In the genomic region with DNA sequence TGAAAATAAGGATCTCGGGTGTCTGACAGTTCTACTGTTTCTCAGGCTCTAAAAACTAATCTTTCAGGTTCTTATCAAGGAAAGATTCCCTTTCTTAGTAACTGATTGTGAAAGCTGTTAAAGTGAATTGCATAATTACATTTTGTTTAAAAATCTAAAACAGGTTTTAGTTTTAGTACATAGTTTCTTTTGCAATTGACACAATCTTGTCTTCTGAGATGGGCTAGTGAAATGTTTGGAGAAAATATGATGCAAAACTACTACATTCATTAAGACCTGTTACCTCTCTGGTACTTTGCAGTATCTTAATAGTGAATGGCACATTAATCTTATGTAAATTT, we compare ENCODE assay signal across 9 cellular contexts.
DNase-seq lines count a peak whose midpoint lies in the region; ATAC-seq and TF ChIP-seq lines count a peak whose summit lies in the region.
"Had no signal": no experiment of that assay in that cellular context is flagged by ENCODE, and none has a peak within 500 bp of the region (broad histone marks: within the 10 kb centered on the region; RNA-seq: fewer than 3 reads in every experiment).

No MANE protein-coding gene starts in this region.

- peaks cover 2% of the 10 kb centered on the region for H3K27me3 Mint-ChIP-seq in GM23338 (ENCODE audit: insufficient read depth, low read depth, poor library complexity)
- no peaks in the 10 kb centered on the region for H3K27me3 Mint-ChIP-seq in activated CD8-positive, alpha-beta T cell treated with anti-CD3 and anti-CD28 coated beads, Interleukin-2, amount 10 ng/mL, durations not matched to agents 7 days and 5 days (ENCODE audit: low read depth)

- H3K4me1 Mint-ChIP-seq in GM23338, result peaks cover 44% of the 10 kb centered on the region
- H3K4me1 Mint-ChIP-seq in activated CD8-positive, alpha-beta T cell treated with anti-CD3 and anti-CD28 coated beads, Interleukin-2, amount 10 ng/mL, durations not matched to agents 7 days and 5 days (ENCODE audit: low read depth), result peaks cover 67% of the 10 kb centered on the region

- TF ChIP-seq CTCF in DOHH2 (IDR thresholded peaks at IDR 0.05; ENCODE audit: low read depth, low read length, poor library complexity, severe bottlenecking) (no peak), GM23338 (conservative IDR thresholded peaks at IDR 0.05; ENCODE audit: low read depth in 2 of 2) (no peak)

- H3K27me3 ChIP-seq in DOHH2 (ENCODE audit: control insufficient read depth, low read length) (peaks cover 49% of the 10 kb centered on the region), GM23338 (ENCODE audit: insufficient read depth) (no peaks in the 10 kb centered on the region), muscle layer of colon (ENCODE audit: control insufficient read depth in 1 of 2, insufficient read depth in 2 of 2, low read length in 2 of 2) (no peaks in the 10 kb centered on the region)

- peaks cover 2% of the 10 kb centered on the region; the same call in 1 of the 2 replicates for H3F3A ChIP-seq in DOHH2 (ENCODE audit: control insufficient read depth, insufficient read depth)
- H3F3A ChIP-seq in GM23338 (replicated peaks; ENCODE audit: low read depth), result no peaks in the 10 kb centered on the region

- peaks cover 16% of the 10 kb centered on the region for H3K4me1 ChIP-seq in DOHH2 (ENCODE audit: control insufficient read depth, low read length)
- H3K4me1 ChIP-seq in GM23338 (ENCODE audit: insufficient read depth), result peaks cover 41% of the 10 kb centered on the region
- H3K4me1 ChIP-seq in muscle layer of colon (ENCODE audit: insufficient read depth, low read length), result peaks cover 30% of the 10 kb centered on the region

- H3K4me3 Mint-ChIP-seq in GM23338, result peak overlapping the region; percentile 68
- H3K4me3 Mint-ChIP-seq in activated CD8-positive, alpha-beta T cell treated with anti-CD3 and anti-CD28 coated beads, Interleukin-2, amount 10 ng/mL, durations not matched to agents 7 days and 5 days, result peak overlapping the region; percentile 81

- H3K9me3 ChIP-seq in DOHH2 (ENCODE audit: control insufficient read depth, insufficient read depth, low read length) (no peaks in the 10 kb centered on the region), muscle layer of colon (ENCODE audit: low read length) (no peaks in the 10 kb centered on the region)

- no peaks in the 10 kb centered on the region for H3K9me3 Mint-ChIP-seq in GM23338
- H3K9me3 Mint-ChIP-seq in activated CD8-positive, alpha-beta T cell treated with anti-CD3 and anti-CD28 coated beads, Interleukin-2, amount 10 ng/mL, durations not matched to agents 7 days and 5 days (ENCODE audit: insufficient read depth), result no peaks in the 10 kb centered on the region

- H2AFZ ChIP-seq in GM23338, result no peak overlapping the region

- CTCF ChIA-PET in activated CD8-positive, alpha-beta T cell treated with anti-CD3 and anti-CD28 coated beads, Interleukin-2, amount 10 ng/mL, durations not matched to agents 7 days and 5 days (lab: Charles Lee), result interaction anchor here (0.7 to 5.0 kb wide), 12 partner anchors 11 to 447 kb away, joined by 3 to 31 read pairs (median 5); no protein-coding TSS in a partner anchor

- H3K4me3 ChIP-seq in DOHH2 (ENCODE audit: low read length) (peak overlapping the region; percentile 43; the same call in 1 of the 2 replicates), GM23338 (peak overlapping the region; percentile 40), muscle layer of colon (ENCODE audit: low read depth in 1 of 2, low read length in 2 of 2) (peak overlapping the region; percentile 38 to 47)

- DNase-seq in GM23338 (ENCODE audit: low spot score) (no peak), DMS79 treated with DMSO at 0.1 percent for 48 hours (lab: John Stamatoyannopoulos, UW) (no peak), AML-193 (lab: John Stamatoyannopoulos, UW) (no peak)
- no peak for DNase-seq in activated CD8-positive, alpha-beta T cell treated with anti-CD3 and anti-CD28 coated beads, Interleukin-2, amount 10 ng/mL, durations not matched to agents 7 days and 5 days
- DNase-seq in stimulated activated naive CD4-positive, alpha-beta T cell (lab: John Stamatoyannopoulos, UW), result no peak

- H3K9me2 ChIP-seq in DOHH2 (replicated peaks; ENCODE audit: control insufficient read depth, low read length) (no peaks in the 10 kb centered on the region), GM23338 (ENCODE audit: insufficient read depth) (no peaks in the 10 kb centered on the region)

- H3K27ac ChIP-seq in DOHH2 (ENCODE audit: low read depth, low read length) (no peak overlapping the region), GM23338 (ENCODE audit: low read depth) (peak overlapping the region; percentile 79), muscle layer of colon (ENCODE audit: low read depth, low read length) (no peak overlapping the region)
- H3K27ac ChIP-seq: RWPE1 had no signal

- H3K79me2 ChIP-seq in DOHH2 (ENCODE audit: control insufficient read depth, low read length) (no peaks in the 10 kb centered on the region), GM23338 (replicated peaks; ENCODE audit: insufficient read depth) (peaks cover 41% of the 10 kb centered on the region)

- H3K27ac Mint-ChIP-seq in GM23338, result peak overlapping the region; percentile 87; the same call in 1 of the 2 replicates
- H3K27ac Mint-ChIP-seq in activated CD8-positive, alpha-beta T cell treated with anti-CD3 and anti-CD28 coated beads, Interleukin-2, amount 10 ng/mL, durations not matched to agents 7 days and 5 days, result peak overlapping the region; percentile 96

- peaks cover 10% of the 10 kb centered on the region; the same call in 2 of the 3 replicates for H3K36me3 Mint-ChIP-seq in GM23338 (ENCODE audit: low read depth)
- H3K36me3 Mint-ChIP-seq in activated CD8-positive, alpha-beta T cell treated with anti-CD3 and anti-CD28 coated beads, Interleukin-2, amount 10 ng/mL, durations not matched to agents 7 days and 5 days (ENCODE audit: low read depth), result peaks cover 44% of the 10 kb centered on the region

- ATAC-seq in GM23338 (no peak), HG02759 (IDR thresholded peaks at IDR 0.05; ENCODE audit: unreplicated experiment) (no peak)
- ATAC-seq in activated CD8-positive, alpha-beta T cell treated with anti-CD3 and anti-CD28 coated beads, Interleukin-2, amount 10 ng/mL, durations not matched to agents 7 days and 5 days, result no peak

- H4K20me1 ChIP-seq in DOHH2 (ENCODE audit: control insufficient read depth, insufficient read depth, low read depth, low read length) (peaks cover 8% of the 10 kb centered on the region; the same call in 1 of the 2 replicates), GM23338 (replicated peaks; ENCODE audit: insufficient read depth) (no peaks in the 10 kb centered on the region)

- H3K9ac ChIP-seq in muscle layer of colon (ENCODE audit: low read length), result peak overlapping the region; percentile 5

- POLR2A ChIA-PET in activated CD8-positive, alpha-beta T cell treated with anti-CD3 and anti-CD28 coated beads, Interleukin-2, amount 10 ng/mL, durations not matched to agents 7 days and 5 days (lab: Charles Lee), result interaction anchor here (0.7 to 1.5 kb wide), 3 partner anchors 16 to 1381 kb away, joined by 3 to 7 read pairs (median 3); no protein-coding TSS in a partner anchor

- no peaks in the 10 kb centered on the region for H3K36me3 ChIP-seq in DOHH2 (ENCODE audit: control insufficient read depth, low read length)
- no peaks in the 10 kb centered on the region for H3K36me3 ChIP-seq in GM23338 (ENCODE audit: insufficient read depth)
- no peaks in the 10 kb centered on the region for H3K36me3 ChIP-seq in muscle layer of colon (ENCODE audit: insufficient read depth, low read length)

- H3K4me2 ChIP-seq in DOHH2 (ENCODE audit: low read length) (peak overlapping the region; percentile 66), GM23338 (peak overlapping the region; percentile 64)

TF ChIP-seq in GM23338, 12 proteins besides CTCF, POLR2A, EP300 and RAD21 (continues in another document):
- TF ChIP-seq NANOG (IDR thresholded peaks at IDR 0.05; ENCODE audit: borderline replicate concordance) (no peak), ETS1 (IDR thresholded peaks at IDR 0.05) (no peak), REST (IDR thresholded peaks at IDR 0.05; ENCODE audit: unreplicated experiment) (no peak), ZNF331 (CRISPR knock-in tag; IDR thresholded peaks at IDR 0.05; ENCODE audit: low read depth) (no peak)
